ENCODE assay signal across 8 cellular contexts in genomic region chr22:46803031-46803880, GRCh38. TPM values are rescaled to one million over a fixed set of nuclear protein-coding genes. Genes with fewer than 3 reads are reported as not detected.
DNase-seq lines count a peak whose midpoint lies in the region; ATAC-seq and TF ChIP-seq lines count a peak whose summit lies in the region.

No MANE protein-coding gene starts in this region.

- H3K4me3 ChIP-seq in PC-9 (no peak overlapping the region), gastroesophageal sphincter (no peak overlapping the region)

- TF ChIP-seq POLR2A in gastroesophageal sphincter (IDR thresholded peaks at IDR 0.05) = no peak

- no peak overlapping the region for H2AFZ ChIP-seq in PC-9

- WGBS in gastroesophageal sphincter (ENCODE audit: low coverage in 1 of 2), 2 donors = 73% methylated on average over 3 of the region's 28 CpGs; no CpG with 5 or more reads in 1 of the 2 donors

- peaks cover 43% of the 10 kb centered on the region for H4K20me1 ChIP-seq in PC-9 (ENCODE audit: insufficient read depth)

- H3K9me3 ChIP-seq in PC-9 (ENCODE audit: insufficient read depth, low read depth) (no peaks in the 10 kb centered on the region), gastroesophageal sphincter (no peaks in the 10 kb centered on the region)

- no peaks in the 10 kb centered on the region for H3K4me1 ChIP-seq in PC-9 (replicated peaks; ENCODE audit: insufficient read depth)
- peaks cover 0 to 16% (median 7%) of the 10 kb centered on the region in 3 donors for H3K4me1 ChIP-seq in gastroesophageal sphincter

- H3K79me2 ChIP-seq in PC-9 (ENCODE audit: low read depth) = peaks cover 6% of the 10 kb centered on the region; the same call in 1 of the 2 replicates

- CTCF ChIA-PET in PC-9 (lab: Charles Lee) = interaction anchor here (0.6 to 1.0 kb wide), 4 partner anchors 26 to 398 kb away, joined by 3 to 5 read pairs (median 4); no protein-coding TSS in a partner anchor

- no peak overlapping the region for H3K27ac ChIP-seq in PC-9
- H3K27ac ChIP-seq in gastroesophageal sphincter = no peak overlapping the region

- intact Hi-C loops in PC-9 (cut with micrococcal nuclease; ENCODE audit: unreplicated experiment) = no loop called here
- intact Hi-C loops in sciatic nerve (cut with DNase I) = loop anchor here (10.0 kb wide), 1 partner anchor 1622 kb away; no protein-coding TSS in a partner anchor

- no TSS peak for BruUV-seq in PC-9 (replicated peaks; lab: Mats Ljungman, UMichigan)

- ATAC-seq in GM19395 (IDR thresholded peaks at IDR 0.05; ENCODE audit: unreplicated experiment) = peak; percentile 52
- peak; percentile 44 for ATAC-seq in gastroesophageal sphincter
- ATAC-seq in sciatic nerve = peak; percentile 38
- ATAC-seq in HG03457 (IDR thresholded peaks at IDR 0.05; ENCODE audit: unreplicated experiment) = no peak

- H3K36me3 ChIP-seq in PC-9 (ENCODE audit: low read depth) (no peaks in the 10 kb centered on the region; the same call in 1 of the 2 replicates), gastroesophageal sphincter (peaks cover 0 to 45% of the 10 kb centered on the region in 2 donors)

- H3K27me3 ChIP-seq in PC-9 (ENCODE audit: insufficient read depth, low read depth) = no peaks in the 10 kb centered on the region
- no peaks in the 10 kb centered on the region for H3K27me3 ChIP-seq in gastroesophageal sphincter

- DNase-seq in 8988T (peak; percentile 56), PC-9 (peak; percentile 45 to 50), sciatic nerve (ENCODE audit: low spot score) (peak; percentile 67), A172 (ENCODE audit: low spot score) (no peak)
- peak; percentile 51 to 58 for DNase-seq in activated T-helper 1 cell treated with anti-CD3 and anti-CD28 coated beads, Interleukin-2, amount 50 U/mL, for 16 hours (ENCODE audit: low read depth in 1 of 2, low spot score in 1 of 2)

- H3K4me2 ChIP-seq in PC-9 = 0 out of 2 replicates have a peak overlapping the region, but pooled peaks have one; percentile 17

- H3F3A ChIP-seq in PC-9 (ENCODE audit: insufficient read depth, low read depth) = peaks cover 10% of the 10 kb centered on the region

- POLR2A ChIA-PET in PC-9 (lab: Charles Lee; ENCODE audit: unreplicated experiment) = interaction anchor here (0.9 kb wide), 1 partner anchor 27 kb away, joined by 3 read pairs; no protein-coding TSS in a partner anchor

- no peak for TF ChIP-seq EP300 in gastroesophageal sphincter (IDR thresholded peaks at IDR 0.05)

- H3K9me2 ChIP-seq in PC-9 (ENCODE audit: insufficient read depth) = no peaks in the 10 kb centered on the region

- TF ChIP-seq CTCF in PC-9 (conservative IDR thresholded peaks at IDR 0.05) (peak; percentile 99), gastroesophageal sphincter (IDR thresholded peaks at IDR 0.05) (peak; percentile 72 to 90 (median 86))

RNA-seq across cellular contexts. Expression of gene TBC1D22A, which starts 40.8 kb away (rescaled TPM):
- total RNA-seq in PC-9 (2021) (40.3 and 41.4 TPM in 2 replicates), gastroesophageal sphincter (10 to 100 TPM; 16.2 to 22.2 (median 17.8) TPM), sciatic nerve (36.3 TPM)
- total RNA-seq in A172 (2014; rRNA removed; shearing (Covaris generic)) = 7.3 and 7.9 TPM in 2 replicates
